Comparison of ENCODE assay signal across 16 cellular contexts in genomic region chr3:139117136-139117675, GRCh38.
DNase-seq lines count a peak whose midpoint lies in the region; ATAC-seq and TF ChIP-seq lines count a peak whose summit lies in the region.
"Had no signal": no experiment of that assay in that cellular context is flagged by ENCODE, and none has a peak within 500 bp of the region (broad histone marks: within the 10 kb centered on the region; RNA-seq: fewer than 3 reads in every experiment).

No MANE protein-coding gene starts in this region.

- peaks cover 2% of the 10 kb centered on the region for H3K27me3 Mint-ChIP-seq in activated CD4-positive, alpha-beta T cell treated with anti-CD3 and anti-CD28 coated beads, Interleukin-2, amount 10 ng/mL, durations not matched to agents 24 days and 14 days
- peaks cover 3% of the 10 kb centered on the region for H3K27me3 Mint-ChIP-seq in activated CD4-positive, alpha-beta T cell treated with anti-CD3 and anti-CD28 coated beads, Interleukin-2, amount 10 ng/mL, durations not matched to agents 7 days and 5 days

- CTCF ChIA-PET in activated CD4-positive, alpha-beta T cell treated with anti-CD3 and anti-CD28 coated beads, Interleukin-2, amount 10 ng/mL, durations not matched to agents 7 days and 5 days (lab: Charles Lee): interaction anchor here (0.8 kb wide), 1 partner anchor 10 kb away, joined by 3 read pairs; no protein-coding TSS in a partner anchor
- CTCF ChIA-PET in PC-3 (lab: Charles Lee): no interaction called here

- H3K4me3 ChIP-seq in PC-3 (ENCODE audit: low read length): no peak overlapping the region
- no peak overlapping the region for H3K4me3 ChIP-seq in smooth muscle cell

- no peaks in the 10 kb centered on the region for H3K36me3 Mint-ChIP-seq in activated CD4-positive, alpha-beta T cell treated with anti-CD3 and anti-CD28 coated beads, Interleukin-2, amount 10 ng/mL, durations not matched to agents 24 days and 14 days (ENCODE audit: low read depth)
- H3K36me3 Mint-ChIP-seq in activated CD4-positive, alpha-beta T cell treated with anti-CD3 and anti-CD28 coated beads, Interleukin-2, amount 10 ng/mL, durations not matched to agents 7 days and 5 days (ENCODE audit: low read depth): no peaks in the 10 kb centered on the region

- peak; percentile 94 for ATAC-seq in PC-3
- ATAC-seq: right cardiac atrium had no signal

- H3K4me1 ChIP-seq in PC-3 (ENCODE audit: insufficient read depth, low read length): peaks cover 12% of the 10 kb centered on the region
- no peaks in the 10 kb centered on the region for H3K4me1 ChIP-seq in smooth muscle cell (ENCODE audit: low read depth)

- no peaks in the 10 kb centered on the region for H3K9me3 ChIP-seq in PC-3 (ENCODE audit: low read length)
- H3K9me3 ChIP-seq in smooth muscle cell (replicated peaks; ENCODE audit: low read depth): no peaks in the 10 kb centered on the region
- H3K9me3 ChIP-seq: SK-N-SH had no signal

- no peaks in the 10 kb centered on the region for H3K4me1 Mint-ChIP-seq in activated CD4-positive, alpha-beta T cell treated with anti-CD3 and anti-CD28 coated beads, Interleukin-2, amount 10 ng/mL, durations not matched to agents 24 days and 14 days
- H3K4me1 Mint-ChIP-seq in activated CD4-positive, alpha-beta T cell treated with anti-CD3 and anti-CD28 coated beads, Interleukin-2, amount 10 ng/mL, durations not matched to agents 7 days and 5 days: no peaks in the 10 kb centered on the region

- TF ChIP-seq CTCF in PC-3 (conservative IDR thresholded peaks at IDR 0.05; ENCODE audit: low read depth, low read length) (no peak), smooth muscle cell (IDR thresholded peaks at IDR 0.05; ENCODE audit: borderline replicate concordance, insufficient read depth, poor library complexity, severe bottlenecking) (no peak)

- H3K27ac ChIP-seq in PC-3 (ENCODE audit: low read length) (peak overlapping the region; percentile 71), epithelial cell of prostate (no peak overlapping the region), smooth muscle cell (ENCODE audit: low read depth) (no peak overlapping the region)

- H3K36me3 ChIP-seq in PC-3 (ENCODE audit: low read depth, low read length) (no peaks in the 10 kb centered on the region), smooth muscle cell (ENCODE audit: low read depth) (no peaks in the 10 kb centered on the region)

- H4K20me1 ChIP-seq in PC-3 (ENCODE audit: low read length) (no peaks in the 10 kb centered on the region), smooth muscle cell (ENCODE audit: low read depth) (no peaks in the 10 kb centered on the region)

- no peak overlapping the region for H3K27ac Mint-ChIP-seq in activated CD4-positive, alpha-beta T cell treated with anti-CD3 and anti-CD28 coated beads, Interleukin-2, amount 10 ng/mL, durations not matched to agents 24 days and 14 days
- no peak overlapping the region for H3K27ac Mint-ChIP-seq in activated CD4-positive, alpha-beta T cell treated with anti-CD3 and anti-CD28 coated beads, Interleukin-2, amount 10 ng/mL, durations not matched to agents 7 days and 5 days

- H3K9ac ChIP-seq in PC-3 (ENCODE audit: low read length) (no peak overlapping the region; the same call in 1 of the 2 replicates), smooth muscle cell (ENCODE audit: low read depth) (no peak overlapping the region)
- H3K9ac ChIP-seq: SK-N-SH had no signal

- H3K79me2 ChIP-seq in PC-3 (ENCODE audit: low read length) (no peaks in the 10 kb centered on the region), smooth muscle cell (ENCODE audit: low read depth) (no peaks in the 10 kb centered on the region)

- H3K27me3 ChIP-seq in PC-3 (ENCODE audit: low read length) (no peaks in the 10 kb centered on the region), smooth muscle cell (ENCODE audit: low read depth) (peaks cover 7% of the 10 kb centered on the region)

- H2AFZ ChIP-seq in PC-3 (ENCODE audit: low read length) (no peak overlapping the region), smooth muscle cell (ENCODE audit: low read depth) (no peak overlapping the region)

- POLR2A ChIA-PET in activated CD4-positive, alpha-beta T cell treated with anti-CD3 and anti-CD28 coated beads, Interleukin-2, amount 10 ng/mL, durations not matched to agents 7 days and 5 days (lab: Charles Lee): no interaction called here
- POLR2A ChIA-PET in PC-3 (lab: Charles Lee; ENCODE audit: unreplicated experiment): no interaction called here

- peak overlapping the region; percentile 54 for H3K4me2 ChIP-seq in PC-3 (ENCODE audit: low read length)
- H3K4me2 ChIP-seq in smooth muscle cell: peak overlapping the region; percentile 2
- H3K4me2 ChIP-seq: SK-N-SH had no signal

- BruUV-seq in PC-3 (replicated peaks; lab: Mats Ljungman, UMichigan): no TSS peak

- DNase-seq in activated CD4-positive, alpha-beta T cell treated with anti-CD3 and anti-CD28 coated beads, Interleukin-2, amount 10 ng/mL, durations not matched to agents 24 days and 14 days: peak; percentile 60
- DNase-seq in activated CD4-positive, alpha-beta T cell treated with anti-CD3 and anti-CD28 coated beads, Interleukin-2, amount 10 ng/mL, durations not matched to agents 7 days and 5 days: no peak
- peak; percentile 82 for DNase-seq in PC-3
- peak; percentile 39 for DNase-seq in epithelial cell of prostate (ENCODE audit: low read depth, low spot score)
- no peak for DNase-seq in smooth muscle cell (lab: John Stamatoyannopoulos, UW; ENCODE audit: unreplicated experiment)
- DNase-seq in DMS114 treated with DMSO at 0.1 percent for 48 hours (lab: John Stamatoyannopoulos, UW; ENCODE audit: unreplicated experiment): no peak
- no peak for DNase-seq in NCI-H128 (lab: John Stamatoyannopoulos, UW; ENCODE audit: unreplicated experiment)
- no peak for DNase-seq in NCI-H2227 treated with DMSO at 0.1 percent for 48 hours (lab: John Stamatoyannopoulos, UW)
- DNase-seq: activated CD4-positive, alpha-beta T cell treated with anti-CD3 and anti-CD28 coated beads for 4 hours; effector CD4-positive, alpha-beta T cell; GF-D8; midbrain; NCI-H1092 treated with DMSO at 0.1 percent for 48 hours; NCI-H748 treated with DMSO at 0.1 percent for 48 hours; right cardiac atrium; SK-N-SH had no signal

- no peaks in the 10 kb centered on the region for H3K9me3 Mint-ChIP-seq in activated CD4-positive, alpha-beta T cell treated with anti-CD3 and anti-CD28 coated beads, Interleukin-2, amount 10 ng/mL, durations not matched to agents 24 days and 14 days
- no peaks in the 10 kb centered on the region for H3K9me3 Mint-ChIP-seq in activated CD4-positive, alpha-beta T cell treated with anti-CD3 and anti-CD28 coated beads, Interleukin-2, amount 10 ng/mL, durations not matched to agents 7 days and 5 days

- intact Hi-C loops in activated CD4-positive, alpha-beta T cell treated with anti-CD3 and anti-CD28 coated beads, Interleukin-2, amount 10 ng/mL, durations not matched to agents 24 days and 14 days (cut with micrococcal nuclease): no loop called here
- intact Hi-C loops in PC-3 (cut with micrococcal nuclease): loop anchor here (2.0 kb wide), 1 partner anchor 194 kb away; no protein-coding TSS in a partner anchor

- no peaks in the 10 kb centered on the region for H3K9me2 ChIP-seq in PC-3 (replicated peaks; ENCODE audit: low read length)
- H3K9me2 ChIP-seq: SK-N-SH had no signal

- H3K4me3 Mint-ChIP-seq in activated CD4-positive, alpha-beta T cell treated with anti-CD3 and anti-CD28 coated beads, Interleukin-2, amount 10 ng/mL, durations not matched to agents 24 days and 14 days: no peak overlapping the region
- no peak overlapping the region for H3K4me3 Mint-ChIP-seq in activated CD4-positive, alpha-beta T cell treated with anti-CD3 and anti-CD28 coated beads, Interleukin-2, amount 10 ng/mL, durations not matched to agents 7 days and 5 days

- 48% methylated on average over 1 of the region's 1 CpG for WGBS in smooth muscle cell (ENCODE audit: low lambda C conversion rate)

- H3F3A ChIP-seq in PC-3 (ENCODE audit: low read length, unreplicated experiment) (no peaks in the 10 kb centered on the region), smooth muscle cell (ENCODE audit: low read depth) (no peaks in the 10 kb centered on the region)

Comparison
In these comparisons a context has a peak if more than half of its experiments do, and no peak if none do; other contexts are left out.
1. DNase-seq: peak in activated CD4-positive, alpha-beta T cell treated with anti-CD3 and anti-CD28 coated beads, Interleukin-2, amount 10 ng/mL, durations not matched to agents 24 days and 14 days (single experiment), PC-3 (single experiment) and epithelial cell of prostate (single experiment); none in activated CD4-positive, alpha-beta T cell treated with anti-CD3 and anti-CD28 coated beads, Interleukin-2, amount 10 ng/mL, durations not matched to agents 7 days and 5 days (single experiment), smooth muscle cell (single experiment), DMS114 treated with DMSO at 0.1 percent for 48 hours (single experiment), NCI-H128 (single experiment) and NCI-H2227 treated with DMSO at 0.1 percent for 48 hours (single experiment).